In genomic region chr14:86708846-86709339, GRCh38 we compare ENCODE assay signal across 1 cellular context.
TF ChIP-seq lines count a peak whose summit lies in the region.

No MANE protein-coding gene starts in this region.

TF ChIP-seq in HepG2, 621 proteins besides CTCF, POLR2A, EP300 and RAD21 (continued from another document and continues in another):
- TF ChIP-seq ZBTB14 (CRISPR knock-in tag; IDR thresholded peaks at IDR 0.05) (no peak), ZNF644 (CRISPR knock-in tag; IDR thresholded peaks at IDR 0.05; ENCODE audit: low read depth) (peak; percentile 84), ZNF121 (CRISPR knock-in tag; IDR thresholded peaks at IDR 0.05) (no peak), NR2F1 (CRISPR knock-in tag; IDR thresholded peaks at IDR 0.05) (peak; percentile 46 to 76; a peak in 3 of 4 replicates), BRCA1 (CRISPR knock-in tag; IDR thresholded peaks at IDR 0.05) (no peak), NCOA1 (CRISPR knock-in tag; IDR thresholded peaks at IDR 0.05) (no peak), ZNF441 (CRISPR knock-in tag; IDR thresholded peaks at IDR 0.05; ENCODE audit: borderline replicate concordance) (no peak), ZNF224 (CRISPR knock-in tag; IDR thresholded peaks at IDR 0.05) (no peak), KLF6 (CRISPR knock-in tag; IDR thresholded peaks at IDR 0.05) (0 out of 2 replicates have a peak, but pooled peaks have one; percentile 34), DMAP1 (CRISPR knock-in tag; IDR thresholded peaks at IDR 0.05) (no peak; the same call in 1 of the 2 replicates), ZNF782 (CRISPR knock-in tag; IDR thresholded peaks at IDR 0.05; ENCODE audit: borderline replicate concordance) (no peak), ZNF800 (CRISPR knock-in tag; IDR thresholded peaks at IDR 0.05) (no peak), ZNF724P (CRISPR knock-in tag; IDR thresholded peaks at IDR 0.05; ENCODE audit: borderline replicate concordance) (no peak), ZNF766 (CRISPR knock-in tag; IDR thresholded peaks at IDR 0.05; ENCODE audit: borderline replicate concordance) (no peak), KAT2B (IDR thresholded peaks at IDR 0.05; ENCODE audit: borderline replicate concordance, low read depth, low read length) (no peak), TEAD2 (CRISPR knock-in tag; IDR thresholded peaks at IDR 0.05) (no peak), ZNF784 (CRISPR knock-in tag; IDR thresholded peaks at IDR 0.05; ENCODE audit: borderline replicate concordance) (no peak), HOXA7 (CRISPR knock-in tag; IDR thresholded peaks at IDR 0.05) (no peak), POGZ (CRISPR knock-in tag; IDR thresholded peaks at IDR 0.05) (peak; percentile 97), CBX2 (IDR thresholded peaks at IDR 0.05; ENCODE audit: low read depth, low read length) (no peak), CBX2 (CRISPR knock-in tag; IDR thresholded peaks at IDR 0.05; ENCODE audit: low read depth) (no peak), ZNF672 (CRISPR knock-in tag; IDR thresholded peaks at IDR 0.05) (no peak), ZNF549 (CRISPR knock-in tag; IDR thresholded peaks at IDR 0.05) (no peak), STAG1 (CRISPR knock-in tag; IDR thresholded peaks at IDR 0.05) (peak; percentile 52), NR2C2 (CRISPR knock-in tag; IDR thresholded peaks at IDR 0.05; ENCODE audit: borderline replicate concordance) (peak; percentile 80; the same call in 1 of the 2 replicates), RELA (CRISPR knock-in tag; IDR thresholded peaks at IDR 0.05) (no peak), MYPOP (CRISPR knock-in tag; IDR thresholded peaks at IDR 0.05) (peak; percentile 22; the same call in 1 of the 2 replicates), SP140L (CRISPR knock-in tag; IDR thresholded peaks at IDR 0.05; ENCODE audit: borderline replicate concordance) (peak; percentile 45; the same call in 1 of the 2 replicates), KLF16 (CRISPR knock-in tag; IDR thresholded peaks at IDR 0.05) (peak in 1 of 2 experiments; percentile 83; a peak in 2 of 4 replicates), CREB1 (IDR thresholded peaks at IDR 0.05) (no peak), CREB1 (CRISPR knock-in tag; IDR thresholded peaks at IDR 0.05) (peak; percentile 72), DNMT1 (CRISPR knock-in tag; IDR thresholded peaks at IDR 0.05) (no peak), GATA4 (IDR thresholded peaks at IDR 0.05; ENCODE audit: borderline replicate concordance, low read depth) (peak; percentile 74; the same call in 1 of the 2 replicates), ZNF570 (CRISPR knock-in tag; IDR thresholded peaks at IDR 0.05; ENCODE audit: borderline replicate concordance) (no peak), RNF2 (conservative IDR thresholded peaks at IDR 0.05; ENCODE audit: low read depth) (no peak), DNMT3B (CRISPR knock-in tag; conservative IDR thresholded peaks at IDR 0.05) (no peak), U2AF2 (IDR thresholded peaks at IDR 0.05; ENCODE audit: low read depth, low read length) (no peak), ZFP36 (IDR thresholded peaks at IDR 0.05; ENCODE audit: borderline replicate concordance, low read depth, low read length, partially characterized antibody) (no peak), GZF1 (CRISPR knock-in tag; IDR thresholded peaks at IDR 0.05) (no peak), MAFG (CRISPR knock-in tag; IDR thresholded peaks at IDR 0.05) (peak; percentile 46; the same call in 1 of the 2 replicates), ZFP1 (CRISPR knock-in tag; IDR thresholded peaks at IDR 0.05) (peak; percentile 87; the same call in 1 of the 2 replicates), ARNT (IDR thresholded peaks at IDR 0.05) (no peak), ZNF652 (CRISPR knock-in tag; IDR thresholded peaks at IDR 0.05; ENCODE audit: borderline replicate concordance, low read depth) (peak; percentile 45; the same call in 1 of the 2 replicates), ZNF883 (CRISPR knock-in tag; IDR thresholded peaks at IDR 0.05; ENCODE audit: not compliant biosample characterization) (no peak), TEF (CRISPR knock-in tag; IDR thresholded peaks at IDR 0.05) (no peak), ZFP91 (CRISPR knock-in tag; IDR thresholded peaks at IDR 0.05; ENCODE audit: borderline replicate concordance) (no peak), SAFB2 (CRISPR knock-in tag; IDR thresholded peaks at IDR 0.05; ENCODE audit: borderline replicate concordance, low read depth) (no peak), SCMH1 (CRISPR knock-in tag; IDR thresholded peaks at IDR 0.05; ENCODE audit: borderline replicate concordance) (no peak), NCOA5 (CRISPR knock-in tag; IDR thresholded peaks at IDR 0.05) (no peak), TBX2 (CRISPR knock-in tag; IDR thresholded peaks at IDR 0.05; ENCODE audit: borderline replicate concordance) (peak; percentile 97), ZSCAN20 (CRISPR knock-in tag; IDR thresholded peaks at IDR 0.05; ENCODE audit: borderline replicate concordance) (no peak), ZSCAN31 (CRISPR knock-in tag; IDR thresholded peaks at IDR 0.05; ENCODE audit: low read depth) (0 out of 2 replicates have a peak, but pooled peaks have one; percentile 33), ZNF564 (CRISPR knock-in tag; IDR thresholded peaks at IDR 0.05) (0 out of 2 replicates have a peak, but pooled peaks have one; percentile 59)
- TF ChIP-seq, protein P1, sequence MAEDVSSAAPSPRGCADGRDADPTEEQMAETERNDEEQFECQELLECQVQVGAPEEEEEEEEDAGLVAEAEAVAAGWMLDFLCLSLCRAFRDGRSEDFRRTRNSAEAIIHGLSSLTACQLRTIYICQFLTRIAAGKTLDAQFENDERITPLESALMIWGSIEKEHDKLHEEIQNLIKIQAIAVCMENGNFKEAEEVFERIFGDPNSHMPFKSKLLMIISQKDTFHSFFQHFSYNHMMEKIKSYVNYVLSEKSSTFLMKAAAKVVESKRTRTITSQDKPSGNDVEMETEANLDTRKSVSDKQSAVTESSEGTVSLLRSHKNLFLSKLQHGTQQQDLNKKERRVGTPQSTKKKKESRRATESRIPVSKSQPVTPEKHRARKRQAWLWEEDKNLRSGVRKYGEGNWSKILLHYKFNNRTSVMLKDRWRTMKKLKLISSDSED (CRISPR knock-in tag; IDR thresholded peaks at IDR 0.05), result no peak
- TF ChIP-seq, protein P2, sequence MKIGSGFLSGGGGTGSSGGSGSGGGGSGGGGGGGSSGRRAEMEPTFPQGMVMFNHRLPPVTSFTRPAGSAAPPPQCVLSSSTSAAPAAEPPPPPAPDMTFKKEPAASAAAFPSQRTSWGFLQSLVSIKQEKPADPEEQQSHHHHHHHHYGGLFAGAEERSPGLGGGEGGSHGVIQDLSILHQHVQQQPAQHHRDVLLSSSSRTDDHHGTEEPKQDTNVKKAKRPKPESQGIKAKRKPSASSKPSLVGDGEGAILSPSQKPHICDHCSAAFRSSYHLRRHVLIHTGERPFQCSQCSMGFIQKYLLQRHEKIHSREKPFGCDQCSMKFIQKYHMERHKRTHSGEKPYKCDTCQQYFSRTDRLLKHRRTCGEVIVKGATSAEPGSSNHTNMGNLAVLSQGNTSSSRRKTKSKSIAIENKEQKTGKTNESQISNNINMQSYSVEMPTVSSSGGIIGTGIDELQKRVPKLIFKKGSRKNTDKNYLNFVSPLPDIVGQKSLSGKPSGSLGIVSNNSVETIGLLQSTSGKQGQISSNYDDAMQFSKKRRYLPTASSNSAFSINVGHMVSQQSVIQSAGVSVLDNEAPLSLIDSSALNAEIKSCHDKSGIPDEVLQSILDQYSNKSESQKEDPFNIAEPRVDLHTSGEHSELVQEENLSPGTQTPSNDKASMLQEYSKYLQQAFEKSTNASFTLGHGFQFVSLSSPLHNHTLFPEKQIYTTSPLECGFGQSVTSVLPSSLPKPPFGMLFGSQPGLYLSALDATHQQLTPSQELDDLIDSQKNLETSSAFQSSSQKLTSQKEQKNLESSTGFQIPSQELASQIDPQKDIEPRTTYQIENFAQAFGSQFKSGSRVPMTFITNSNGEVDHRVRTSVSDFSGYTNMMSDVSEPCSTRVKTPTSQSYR (CRISPR knock-in tag; IDR thresholded peaks at IDR 0.05; ENCODE audit: borderline replicate concordance), result no peak; the same call in 1 of the 2 replicates
- TF ChIP-seq, protein P3, sequence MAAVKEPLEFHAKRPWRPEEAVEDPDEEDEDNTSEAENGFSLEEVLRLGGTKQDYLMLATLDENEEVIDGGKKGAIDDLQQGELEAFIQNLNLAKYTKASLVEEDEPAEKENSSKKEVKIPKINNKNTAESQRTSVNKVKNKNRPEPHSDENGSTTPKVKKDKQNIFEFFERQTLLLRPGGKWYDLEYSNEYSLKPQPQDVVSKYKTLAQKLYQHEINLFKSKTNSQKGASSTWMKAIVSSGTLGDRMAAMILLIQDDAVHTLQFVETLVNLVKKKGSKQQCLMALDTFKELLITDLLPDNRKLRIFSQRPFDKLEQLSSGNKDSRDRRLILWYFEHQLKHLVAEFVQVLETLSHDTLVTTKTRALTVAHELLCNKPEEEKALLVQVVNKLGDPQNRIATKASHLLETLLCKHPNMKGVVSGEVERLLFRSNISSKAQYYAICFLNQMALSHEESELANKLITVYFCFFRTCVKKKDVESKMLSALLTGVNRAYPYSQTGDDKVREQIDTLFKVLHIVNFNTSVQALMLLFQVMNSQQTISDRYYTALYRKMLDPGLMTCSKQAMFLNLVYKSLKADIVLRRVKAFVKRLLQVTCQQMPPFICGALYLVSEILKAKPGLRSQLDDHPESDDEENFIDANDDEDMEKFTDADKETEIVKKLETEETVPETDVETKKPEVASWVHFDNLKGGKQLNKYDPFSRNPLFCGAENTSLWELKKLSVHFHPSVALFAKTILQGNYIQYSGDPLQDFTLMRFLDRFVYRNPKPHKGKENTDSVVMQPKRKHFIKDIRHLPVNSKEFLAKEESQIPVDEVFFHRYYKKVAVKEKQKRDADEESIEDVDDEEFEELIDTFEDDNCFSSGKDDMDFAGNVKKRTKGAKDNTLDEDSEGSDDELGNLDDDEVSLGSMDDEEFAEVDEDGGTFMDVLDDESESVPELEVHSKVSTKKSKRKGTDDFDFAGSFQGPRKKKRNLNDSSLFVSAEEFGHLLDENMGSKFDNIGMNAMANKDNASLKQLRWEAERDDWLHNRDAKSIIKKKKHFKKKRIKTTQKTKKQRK (IDR thresholded peaks at IDR 0.05; ENCODE audit: low read length), result no peak
- TF ChIP-seq, protein P4, sequence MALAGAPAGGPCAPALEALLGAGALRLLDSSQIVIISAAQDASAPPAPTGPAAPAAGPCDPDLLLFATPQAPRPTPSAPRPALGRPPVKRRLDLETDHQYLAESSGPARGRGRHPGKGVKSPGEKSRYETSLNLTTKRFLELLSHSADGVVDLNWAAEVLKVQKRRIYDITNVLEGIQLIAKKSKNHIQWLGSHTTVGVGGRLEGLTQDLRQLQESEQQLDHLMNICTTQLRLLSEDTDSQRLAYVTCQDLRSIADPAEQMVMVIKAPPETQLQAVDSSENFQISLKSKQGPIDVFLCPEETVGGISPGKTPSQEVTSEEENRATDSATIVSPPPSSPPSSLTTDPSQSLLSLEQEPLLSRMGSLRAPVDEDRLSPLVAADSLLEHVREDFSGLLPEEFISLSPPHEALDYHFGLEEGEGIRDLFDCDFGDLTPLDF (CRISPR knock-in tag; IDR thresholded peaks at IDR 0.05), result no peak
